ENCODE assay signal across 13 cellular contexts in genomic region chr2:101311390-101312019, GRCh38. TPM values are rescaled to one million over a fixed set of nuclear protein-coding genes. Genes with fewer than 3 reads are reported as not detected.
DNase-seq lines count a peak whose midpoint lies in the region; ATAC-seq, FAIRE-seq and TF ChIP-seq lines count a peak whose summit lies in the region.
"Had no signal": no experiment of that assay in that cellular context is flagged by ENCODE, and none has a peak within 500 bp of the region (broad histone marks: within the 10 kb centered on the region; RNA-seq: fewer than 3 reads in every experiment).

No MANE protein-coding gene starts in this region.

- H3K4me3 Mint-ChIP-seq in activated CD4-positive, alpha-beta T cell treated with anti-CD3 and anti-CD28 coated beads, Interleukin-2, amount 10 ng/mL, durations not matched to agents 24 days and 14 days: peak overlapping the region; percentile 40
- H3K4me3 Mint-ChIP-seq in central memory CD8-positive, alpha-beta T cell: peak overlapping the region; percentile 44
- H3K4me3 Mint-ChIP-seq: H9 had no signal

- H3K18ac ChIP-seq in trophoblast cell (ENCODE audit: low read length): no peak overlapping the region

- H3K27ac Mint-ChIP-seq in activated CD4-positive, alpha-beta T cell treated with anti-CD3 and anti-CD28 coated beads, Interleukin-2, amount 10 ng/mL, durations not matched to agents 24 days and 14 days: peak overlapping the region; percentile 25
- peak overlapping the region; percentile 79 for H3K27ac Mint-ChIP-seq in central memory CD8-positive, alpha-beta T cell (ENCODE audit: low read depth)
- H3K27ac Mint-ChIP-seq: H9 had no signal

- no peak overlapping the region for H2BK120ac ChIP-seq in trophoblast cell (ENCODE audit: insufficient read depth, low read length, poor library complexity)

- H2AK5ac ChIP-seq in trophoblast cell (ENCODE audit: low read length): no peak overlapping the region

- TF ChIP-seq CTCF in OCI-LY1 (IDR thresholded peaks at IDR 0.05; ENCODE audit: low read length) (no peak), left lung (IDR thresholded peaks at IDR 0.05) (no peak)

- 0 out of 2 replicates have a peak overlapping the region, but pooled peaks have one; percentile 19 for H3K4me2 ChIP-seq in OCI-LY1 (ENCODE audit: low read length)
- H3K4me2 ChIP-seq in trophoblast cell (ENCODE audit: low read length): no peak overlapping the region

- peaks cover 2% of the 10 kb centered on the region for H3K27me3 Mint-ChIP-seq in activated CD4-positive, alpha-beta T cell treated with anti-CD3 and anti-CD28 coated beads, Interleukin-2, amount 10 ng/mL, durations not matched to agents 24 days and 14 days
- no peaks in the 10 kb centered on the region for H3K27me3 Mint-ChIP-seq in central memory CD8-positive, alpha-beta T cell

- no peak overlapping the region for H2BK5ac ChIP-seq in trophoblast cell (ENCODE audit: low read depth, low read length, poor library complexity)

- H3K4me1 Mint-ChIP-seq in activated CD4-positive, alpha-beta T cell treated with anti-CD3 and anti-CD28 coated beads, Interleukin-2, amount 10 ng/mL, durations not matched to agents 24 days and 14 days: peaks cover 47% of the 10 kb centered on the region
- H3K4me1 Mint-ChIP-seq in central memory CD8-positive, alpha-beta T cell: peaks cover 39% of the 10 kb centered on the region

- H3F3A ChIP-seq in OCI-LY1 (ENCODE audit: insufficient read depth, low read length): no peaks in the 10 kb centered on the region

- H4K91ac ChIP-seq in trophoblast cell (ENCODE audit: low read depth, low read length): no peak overlapping the region

- H3K23ac ChIP-seq in trophoblast cell (ENCODE audit: low read length): no peak overlapping the region

- H3K4ac ChIP-seq in trophoblast cell (ENCODE audit: low read depth, low read length): no peak overlapping the region

- H3K79me1 ChIP-seq in trophoblast cell (ENCODE audit: low read length): peaks cover 14% of the 10 kb centered on the region

- H3K4me1 ChIP-seq in OCI-LY1 (ENCODE audit: insufficient read depth, low read length, severe bottlenecking) (peaks cover 38% of the 10 kb centered on the region), trophoblast cell (ENCODE audit: control insufficient read depth in 1 of 2, insufficient read depth in 2 of 2, low read length in 2 of 2) (peaks cover under 1 to 6% of the 10 kb centered on the region in 2 experiments), left lung (peaks cover 0 to 46% of the 10 kb centered on the region in 2 donors)
- H3K4me1 ChIP-seq: testis had no signal

- H3K27me3 ChIP-seq in OCI-LY1 (ENCODE audit: insufficient read depth, low read length) (no peaks in the 10 kb centered on the region; the same call in 1 of the 2 replicates), trophoblast cell (ENCODE audit: insufficient read depth, low read length) (no peaks in the 10 kb centered on the region), left lung (no peaks in the 10 kb centered on the region)
- H3K27me3 ChIP-seq: right atrium auricular region, testis had no signal

- H3K36me3 ChIP-seq in OCI-LY1 (ENCODE audit: insufficient read depth, low read length) (no peaks in the 10 kb centered on the region), trophoblast cell (ENCODE audit: control insufficient read depth in 1 of 2, insufficient read depth in 2 of 2, low read length in 2 of 2) (no peaks in the 10 kb centered on the region), left lung (no peaks in the 10 kb centered on the region)
- H3K36me3 ChIP-seq: right atrium auricular region had no signal

- H4K12ac ChIP-seq in trophoblast cell (ENCODE audit: low read depth, low read length): no peak overlapping the region

- H3K9ac ChIP-seq in OCI-LY1 (ENCODE audit: low read length) (no peak overlapping the region), trophoblast cell (ENCODE audit: low read length) (no peak overlapping the region)

- H3K4me3 ChIP-seq in OCI-LY1 (ENCODE audit: low read depth, low read length, poor library complexity, severe bottlenecking) (no peak overlapping the region), trophoblast cell (ENCODE audit: low read depth, low read length) (no peak overlapping the region), left lung (no peak overlapping the region)
- H3K4me3 ChIP-seq: right atrium auricular region, testis had no signal

- H3K9me2 ChIP-seq in OCI-LY1 (ENCODE audit: low read depth, low read length): no peaks in the 10 kb centered on the region

- H3K79me2 ChIP-seq in OCI-LY1 (ENCODE audit: insufficient read depth, low read length) (no peaks in the 10 kb centered on the region), trophoblast cell (ENCODE audit: control insufficient read depth, insufficient read depth, low read length, poor library complexity) (peaks cover 12% of the 10 kb centered on the region)

- no peak for ATAC-seq in central memory CD8-positive, alpha-beta T cell (replicated peaks; ENCODE audit: extremely low read depth, poor library complexity, severe bottlenecking)
- ATAC-seq in GM19452 (IDR thresholded peaks at IDR 0.05; ENCODE audit: unreplicated experiment): no peak
- ATAC-seq in left lung: no peak

- H3K9me3 ChIP-seq in OCI-LY1 (ENCODE audit: low read length): no peaks in the 10 kb centered on the region
- peaks cover 4% of the 10 kb centered on the region for H3K9me3 ChIP-seq in trophoblast cell (ENCODE audit: insufficient read depth, low read depth, low read length)
- no peaks in the 10 kb centered on the region for H3K9me3 ChIP-seq in left lung
- H3K9me3 ChIP-seq: right atrium auricular region, testis had no signal

- H2AFZ ChIP-seq in OCI-LY1 (ENCODE audit: low read length): no peak overlapping the region
- no peak overlapping the region for H2AFZ ChIP-seq in trophoblast cell (ENCODE audit: insufficient read depth, low read length, poor library complexity)

- intact Hi-C loops in activated CD4-positive, alpha-beta T cell treated with anti-CD3 and anti-CD28 coated beads, Interleukin-2, amount 10 ng/mL, durations not matched to agents 24 days and 14 days (cut with micrococcal nuclease): no loop called here
- intact Hi-C loops in left lung (cut with DNase I): no loop called here

- no peak overlapping the region for H2BK12ac ChIP-seq in trophoblast cell (ENCODE audit: low read length)

- peaks cover 2% of the 10 kb centered on the region for H3K9me3 Mint-ChIP-seq in activated CD4-positive, alpha-beta T cell treated with anti-CD3 and anti-CD28 coated beads, Interleukin-2, amount 10 ng/mL, durations not matched to agents 24 days and 14 days
- no peaks in the 10 kb centered on the region for H3K9me3 Mint-ChIP-seq in central memory CD8-positive, alpha-beta T cell
- H3K9me3 Mint-ChIP-seq: H9 had no signal

- no peak overlapping the region for H3K14ac ChIP-seq in trophoblast cell (ENCODE audit: low read length)

- H4K20me1 ChIP-seq in OCI-LY1 (ENCODE audit: insufficient read depth, low read length): no peaks in the 10 kb centered on the region

- WGBS in trophoblast cell (ENCODE audit: extremely low coverage, insufficient coverage, insufficient read length): no CpG with 5 or more reads among the region's 4 CpGs

- H3K36me3 Mint-ChIP-seq in activated CD4-positive, alpha-beta T cell treated with anti-CD3 and anti-CD28 coated beads, Interleukin-2, amount 10 ng/mL, durations not matched to agents 24 days and 14 days (ENCODE audit: low read depth): peaks cover 8% of the 10 kb centered on the region
- peaks cover 26% of the 10 kb centered on the region for H3K36me3 Mint-ChIP-seq in central memory CD8-positive, alpha-beta T cell (ENCODE audit: insufficient read depth)

- peak overlapping the region; percentile 11 for H4K8ac ChIP-seq in trophoblast cell (ENCODE audit: low read depth, low read length)

- FAIRE-seq in frontal cortex (lab: Jason Lieb, UNC): no peak
- FAIRE-seq: GM19239 had no signal

- no peak for DNase-seq in activated CD4-positive, alpha-beta T cell treated with anti-CD3 and anti-CD28 coated beads, Interleukin-2, amount 10 ng/mL, durations not matched to agents 24 days and 14 days
- no peak for DNase-seq in activated CD4-positive, alpha-beta T cell treated with anti-CD3 and anti-CD28 coated beads, Interleukin-2, amount 50 U/mL, for 1 hour
- DNase-seq in central memory CD8-positive, alpha-beta T cell (ENCODE audit: low spot score in 2 of 2): no peak
- DNase-seq in trophoblast cell (peak; percentile 15 to 43), frontal cortex (ENCODE audit: low spot score in 2 of 2) (no peak), left lung (no peak)
- DNase-seq: DMS153, H9, testis had no signal

- no peak overlapping the region for H3K27ac ChIP-seq in OCI-LY1 (ENCODE audit: low read depth, low read length, poor library complexity, severe bottlenecking)
- no peak overlapping the region for H3K27ac ChIP-seq in trophoblast cell (ENCODE audit: low read depth, low read length)
- H3K27ac ChIP-seq in left lung: peak overlapping the region in 1 of 2 donors; percentile 96
- H3K27ac ChIP-seq: right atrium auricular region, testis had no signal

RNA-seq across cellular contexts. Expression of gene RNF149, which starts 3.0 kb away (rescaled TPM):
- total RNA-seq in activated CD4-positive, alpha-beta T cell treated with anti-CD3 and anti-CD28 coated beads, Interleukin-2, amount 10 ng/mL, durations not matched to agents 24 days and 14 days: 40.3 and 40.7 TPM in 2 replicates
- 52.8 and 58.2 TPM in 2 replicates for polyA plus RNA-seq in trophoblast cell (2013)
- total RNA-seq in frontal cortex: 45.2 TPM
- total RNA-seq in left lung: 100 to 1,000 TPM in 1 of 2 donors, 10 to 100 TPM in 1; 52.9 to 111 TPM

RNA-seq across cellular contexts. Expression of gene CNOT11, which starts 58.8 kb away (rescaled TPM):
- total RNA-seq in activated CD4-positive, alpha-beta T cell treated with anti-CD3 and anti-CD28 coated beads, Interleukin-2, amount 10 ng/mL, durations not matched to agents 24 days and 14 days: 65.0 and 69.6 TPM in 2 replicates
- 48.6 and 51.0 TPM in 2 replicates for polyA plus RNA-seq in trophoblast cell (2013)
- 14.3 TPM for total RNA-seq in frontal cortex
- total RNA-seq in left lung: 10 to 100 TPM; 32.6 to 35.7 TPM

Comparison
In these comparisons a context has a peak if more than half of its experiments do, and no peak if none do; other contexts are left out.
1. DNase-seq: peak in trophoblast cell (2 of 2); none in activated CD4-positive, alpha-beta T cell treated with anti-CD3 and anti-CD28 coated beads, Interleukin-2, amount 10 ng/mL, durations not matched to agents 24 days and 14 days (single experiment), activated CD4-positive, alpha-beta T cell treated with anti-CD3 and anti-CD28 coated beads, Interleukin-2, amount 50 U/mL, for 1 hour (single experiment), central memory CD8-positive, alpha-beta T cell (0 of 2), frontal cortex (0 of 2) and left lung (0 of 2).